In the genomic region with DNA sequence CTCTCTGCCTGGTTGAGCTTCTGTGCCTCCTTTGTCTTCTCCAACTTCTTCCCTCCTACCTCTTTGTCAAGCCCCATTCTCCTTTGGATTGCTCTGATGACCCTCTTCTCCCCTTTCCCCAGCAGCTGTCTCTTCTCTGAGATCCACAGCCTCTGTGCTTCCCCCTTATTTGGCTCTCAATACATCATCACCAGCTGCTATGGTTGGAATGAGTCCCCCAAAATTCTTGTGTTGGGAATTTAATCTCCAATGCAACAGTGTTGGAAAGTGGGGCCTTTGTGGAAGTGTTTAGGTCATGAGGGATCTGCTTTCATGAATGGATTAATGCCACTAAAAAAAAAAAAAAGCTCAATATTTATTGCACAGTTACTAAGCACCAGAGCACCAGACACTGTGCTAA, we compare ENCODE assay signal across 31 cellular contexts.
"Had no signal": no experiment of that assay in that cellular context is flagged by ENCODE, and none has a peak within 500 bp of the region (broad histone marks: within the 10 kb centered on the region; RNA-seq: fewer than 3 reads in every experiment).

No MANE protein-coding gene starts in this region.

- H3K27me3 ChIP-seq: brain microvascular endothelial cell, esophagus muscularis mucosa, foreskin keratinocyte, gastrocnemius medialis had no signal

- H3K4me3 ChIP-seq: esophagus muscularis mucosa, gastrocnemius medialis had no signal

- H3K9me3 ChIP-seq: esophagus muscularis mucosa, gastrocnemius medialis had no signal

- H3K27ac Mint-ChIP-seq: activated B cell treated with CpG ODN at 0.5 μM for 24 hours; activated CD8-positive, alpha-beta T cell treated with anti-CD3 and anti-CD28 coated beads for 36 hours; activated naive CD8-positive, alpha-beta T cell; activated T-helper 17 cell treated with anti-CD3 and anti-CD28 coated beads, Interleukin-2, amount 50 U/mL, for 72 hours; effector memory CD8-positive, alpha-beta T cell; T-helper 17 cell; T-helper 2 cell treated with Interferon-gamma antibody and Interleukin-4, amounts not matched to agents 5 μg/mL and 100 μg/mL, for 36 hours had no signal

- DNase-seq: activated B cell treated with CpG ODN at 0.5 μM for 24 hours; activated CD4-positive, alpha-beta T cell treated with anti-CD3 and anti-CD28 coated beads for 48 hours; activated CD4-positive, alpha-beta T cell treated with anti-CD3 and anti-CD28 coated beads, Interleukin-2, amount 50 U/mL, for 1 hour; activated CD4-positive, alpha-beta T cell treated with anti-CD3 and anti-CD28 coated beads, Interleukin-2, amount 50 U/mL, for 48 hours; activated CD8-positive, alpha-beta memory T cell treated with anti-CD3 and anti-CD28 coated beads for 24 hours; activated CD8-positive, alpha-beta T cell treated with anti-CD3 and anti-CD28 coated beads for 36 hours; activated effector memory CD4-positive, alpha-beta T cell treated with Interleukin-2 at 50 U/mL for 16 hours; activated gamma-delta T cell treated with Interleukin-2 at 50 U/mL for 16 hours; activated naive CD4-positive, alpha-beta T cell treated with anti-CD3 and anti-CD28 coated beads, Interleukin-2, amount 50 U/mL, for 16 hours; activated naive CD4-positive, alpha-beta T cell treated with Interleukin-2 at 50 U/mL for 16 hours; activated T-cell treated with anti-CD3 and anti-CD28 coated beads, Interleukin-2, amount 50 U/mL, for 4 hours; amniotic stem cell; anterior cingulate cortex; brain microvascular endothelial cell; cortex of kidney; dermis blood vessel endothelial cell; effector CD4-positive, alpha-beta T cell; effector memory CD8-positive, alpha-beta T cell; erythroblast; foreskin keratinocyte; gastrocnemius medialis; glutamatergic neuron; T-helper 1 cell; T-helper 17 cell; T1000; WERI-Rb-1 had no signal

- H3K36me3 ChIP-seq: brain microvascular endothelial cell, esophagus muscularis mucosa, gastrocnemius medialis, WERI-Rb-1 had no signal

- H3K27ac ChIP-seq: brain microvascular endothelial cell, esophagus muscularis mucosa, foreskin keratinocyte, gastrocnemius medialis, WERI-Rb-1 had no signal

- H3K36me3 Mint-ChIP-seq: activated naive CD8-positive, alpha-beta T cell had no signal

- H3K4me1 ChIP-seq: esophagus muscularis mucosa, foreskin keratinocyte, gastrocnemius medialis had no signal

- H3K9me3 Mint-ChIP-seq: activated CD8-positive, alpha-beta T cell treated with anti-CD3 and anti-CD28 coated beads for 36 hours; activated T-cell treated with anti-CD3 and anti-CD28 coated beads, Interleukin-2, amount 50 U/mL, for 4 hours; activated T-helper 17 cell treated with anti-CD3 and anti-CD28 coated beads, Interleukin-2, amount 50 U/mL, for 72 hours; central memory CD8-positive, alpha-beta T cell; effector memory CD8-positive, alpha-beta T cell; T-helper 2 cell treated with Interferon-gamma antibody and Interleukin-4, amounts not matched to agents 5 μg/mL and 100 μg/mL, for 36 hours had no signal

- H3K4me1 Mint-ChIP-seq: activated B cell treated with CpG ODN at 0.5 μM for 24 hours; activated T-helper 17 cell treated with anti-CD3 and anti-CD28 coated beads, Interleukin-2, amount 50 U/mL, for 72 hours; central memory CD8-positive, alpha-beta T cell; T-helper 17 cell had no signal

- H3K4me3 Mint-ChIP-seq: activated B cell treated with CpG ODN at 0.5 μM for 24 hours; activated CD8-positive, alpha-beta T cell treated with anti-CD3 and anti-CD28 coated beads for 36 hours; activated naive CD8-positive, alpha-beta T cell; activated T-cell treated with anti-CD3 and anti-CD28 coated beads, Interleukin-2, amount 50 U/mL, for 4 hours; activated T-helper 17 cell treated with anti-CD3 and anti-CD28 coated beads, Interleukin-2, amount 50 U/mL, for 72 hours; central memory CD8-positive, alpha-beta T cell; effector memory CD8-positive, alpha-beta T cell; T-helper 17 cell; T-helper 2 cell treated with Interferon-gamma antibody and Interleukin-4, amounts not matched to agents 5 μg/mL and 100 μg/mL, for 36 hours had no signal
